In genomic region chr17:78130080-78130438, GRCh38 we compare ENCODE assay signal across 12 cellular contexts. TPM values are rescaled to one million over a fixed set of nuclear protein-coding genes. Genes with fewer than 3 reads are reported as not detected.
A peak's percentile ranks its signal among the peaks of the same experiment; 100 is the strongest.
DNase-seq lines count a peak whose midpoint lies in the region; ATAC-seq and TF ChIP-seq lines count a peak whose summit lies in the region.
"Had no signal": no experiment of that assay in that cellular context is flagged by ENCODE, and none has a peak within 500 bp of the region (broad histone marks: within the 10 kb centered on the region; RNA-seq: fewer than 3 reads in every experiment).

No MANE protein-coding gene starts in this region.

- peak overlapping the region; percentile 100 for H3K4me3 Mint-ChIP-seq in central memory CD8-positive, alpha-beta T cell

- H3K9me3 ChIP-seq in DND-41 (ENCODE audit: insufficient read depth, low read length, severe bottlenecking): no peaks in the 10 kb centered on the region
- no peaks in the 10 kb centered on the region for H3K9me3 ChIP-seq in osteoblast (ENCODE audit: low read depth, low read length)

- no peak for DNase-seq in DND-41
- no peak for DNase-seq in central memory CD8-positive, alpha-beta T cell (ENCODE audit: low spot score in 2 of 2)
- peak; percentile 88 for DNase-seq in osteoblast (ENCODE audit: insufficient read length, low spot score, missing footprints)
- no peak for DNase-seq in occipital lobe (lab: John Stamatoyannopoulos, UW)
- DNase-seq: NCI-H1105 had no signal

- peak overlapping the region; percentile 94 for H3K4me2 ChIP-seq in DND-41 (ENCODE audit: insufficient read depth, low read length)
- H3K4me2 ChIP-seq in KMS-11: peak overlapping the region; percentile 93
- no peak overlapping the region for H3K4me2 ChIP-seq in osteoblast (ENCODE audit: insufficient read depth, low read length)

- H3K4me3 ChIP-seq in DND-41 (ENCODE audit: low read depth in 1 of 2, low read length in 2 of 2) (peak overlapping the region in 1 of 2 experiments; percentile 71; a peak in 2 of 4 replicates), KMS-11 (IDR thresholded peaks at IDR 0.05; ENCODE audit: insufficient read depth, low read depth, low read length) (no peak overlapping the region), osteoblast (ENCODE audit: insufficient read depth, low read length) (no peak overlapping the region)
- H3K4me3 ChIP-seq: SK-N-MC had no signal

- no peaks in the 10 kb centered on the region for H3K9me3 Mint-ChIP-seq in central memory CD8-positive, alpha-beta T cell

- peak overlapping the region; percentile 97 for H3K27ac ChIP-seq in DND-41 (ENCODE audit: low read length)
- H3K27ac ChIP-seq in KMS-11: peak overlapping the region; percentile 68
- no peak overlapping the region for H3K27ac ChIP-seq in osteoblast (ENCODE audit: low read depth, low read length)
- H3K27ac ChIP-seq: SK-N-MC had no signal

- H3K4me1 Mint-ChIP-seq in central memory CD8-positive, alpha-beta T cell: peaks cover 57% of the 10 kb centered on the region

- H3K9ac ChIP-seq in DND-41 (ENCODE audit: low read depth, low read length) (peak overlapping the region; percentile 70), KMS-11 (peak overlapping the region; percentile 73)

- peaks cover 74% of the 10 kb centered on the region for H3K36me3 Mint-ChIP-seq in central memory CD8-positive, alpha-beta T cell (ENCODE audit: insufficient read depth)

- H3K79me2 ChIP-seq in DND-41 (ENCODE audit: insufficient read depth, low read length) (peaks cover 12% of the 10 kb centered on the region), KMS-11 (ENCODE audit: insufficient read depth, low read depth) (peaks cover 50% of the 10 kb centered on the region), osteoblast (ENCODE audit: insufficient read depth, low read length) (no peaks in the 10 kb centered on the region)

- TF ChIP-seq CTCF in DND-41 (IDR thresholded peaks at IDR 0.05; ENCODE audit: borderline replicate concordance, extremely low read depth, low read length, poor library complexity, severe bottlenecking) (no peak), KMS-11 (conservative IDR thresholded peaks at IDR 0.05; ENCODE audit: low read depth, low read length) (no peak), osteoblast (IDR thresholded peaks at IDR 0.05; ENCODE audit: extremely low read depth, low read depth, low read length) (no peak)

- peaks cover 26% of the 10 kb centered on the region for H4K20me1 ChIP-seq in DND-41 (ENCODE audit: insufficient read depth, low read length)
- H4K20me1 ChIP-seq in KMS-11 (ENCODE audit: insufficient read depth): no peaks in the 10 kb centered on the region
- no peaks in the 10 kb centered on the region for H4K20me1 ChIP-seq in osteoblast (ENCODE audit: insufficient read depth, low read length)

- H3K36me3 ChIP-seq in DND-41 (ENCODE audit: insufficient read depth, low read length) (peaks cover 27% of the 10 kb centered on the region), KMS-11 (ENCODE audit: insufficient read depth) (no peaks in the 10 kb centered on the region; the same call in 1 of the 2 replicates), osteoblast (ENCODE audit: insufficient read depth, low read length) (no peaks in the 10 kb centered on the region)

- H3K27me3 Mint-ChIP-seq in central memory CD8-positive, alpha-beta T cell: no peaks in the 10 kb centered on the region

- peaks cover 82% of the 10 kb centered on the region for H3K4me1 ChIP-seq in DND-41 (ENCODE audit: insufficient read depth, low read length)
- H3K4me1 ChIP-seq in KMS-11 (ENCODE audit: low read depth, poor library complexity, severe bottlenecking): peaks cover 46% of the 10 kb centered on the region
- no peaks in the 10 kb centered on the region for H3K4me1 ChIP-seq in osteoblast (ENCODE audit: insufficient read depth, low read length)

- ATAC-seq in DND-41 (ENCODE audit: insufficient read depth, low read depth): peak; percentile 1
- ATAC-seq in central memory CD8-positive, alpha-beta T cell (replicated peaks; ENCODE audit: extremely low read depth, poor library complexity, severe bottlenecking): peak; percentile 1
- no peak for ATAC-seq in esophagus mucosa
- ATAC-seq in GM21529 (IDR thresholded peaks at IDR 0.05; ENCODE audit: unreplicated experiment): no peak
- ATAC-seq in GM21447 (IDR thresholded peaks at IDR 0.05; ENCODE audit: unreplicated experiment): no peak

- H3K27me3 ChIP-seq in DND-41 (ENCODE audit: insufficient read depth, low read length, poor library complexity) (no peaks in the 10 kb centered on the region), KMS-11 (ENCODE audit: insufficient read depth, low read depth) (no peaks in the 10 kb centered on the region), osteoblast (ENCODE audit: insufficient read depth, low read length) (peaks cover 42% of the 10 kb centered on the region)

- H3K27ac Mint-ChIP-seq in central memory CD8-positive, alpha-beta T cell (ENCODE audit: low read depth): peak overlapping the region; percentile 97

- H2AFZ ChIP-seq in DND-41 (ENCODE audit: low read depth, low read length) (no peak overlapping the region; the same call in 1 of the 2 replicates), KMS-11 (ENCODE audit: low read depth) (no peak overlapping the region), osteoblast (ENCODE audit: low read length) (no peak overlapping the region)

RNA-seq across cellular contexts. Expression of gene TMC8, which starts 0.5 kb away (rescaled TPM):
- not detected in 2 replicates for total RNA-seq in osteoblast
- 2.0 TPM for total RNA-seq in esophagus mucosa
- total RNA-seq in occipital lobe: 0.94 TPM

RNA-seq across cellular contexts. Expression of gene TMC6, which starts 1.5 kb away (rescaled TPM):
- total RNA-seq in osteoblast (under 0.01 TPM in 1 of 2 replicates, not detected in the other), esophagus mucosa (50.2 TPM), occipital lobe (2.3 TPM)

RNA-seq across cellular contexts. Expression of gene C17orf99, which starts 16.1 kb away (rescaled TPM):
- total RNA-seq in osteoblast: not detected in 2 replicates
- 0.44 TPM for total RNA-seq in esophagus mucosa
- not detected for total RNA-seq in occipital lobe
- total RNA-seq: epithelial cell of proximal tubule, lung microvascular endothelial cell had no signal

RNA-seq across cellular contexts. Expression of gene SYNGR2, which starts 38.3 kb away (rescaled TPM):
- total RNA-seq in osteoblast (1.5 and 3.3 TPM in 2 replicates), esophagus mucosa (73.0 TPM), occipital lobe (11.4 TPM)

RNA-seq across cellular contexts. Expression of gene TK1, which starts 56.8 kb away (rescaled TPM):
- total RNA-seq in osteoblast (17.7 and 23.9 TPM in 2 replicates), esophagus mucosa (33.3 TPM), occipital lobe (1.6 TPM)

Comparison
In these comparisons a context has a peak if more than half of its experiments do, and no peak if none do; other contexts are left out.
1. ATAC-seq: peak in DND-41 (single experiment) and central memory CD8-positive, alpha-beta T cell (single experiment); none in esophagus mucosa (single experiment), GM21529 (single experiment) and GM21447 (single experiment).
2. RNA of gene TMC6, which starts 1.5 kb away (total RNA-seq): 50.2 TPM in esophagus mucosa (single experiment); 2.3 TPM in occipital lobe (single experiment) and under 0.01 TPM in osteoblast; every median in the first group is over 10 times any median in the second.